Comparison of ENCODE assay signal across 30 cellular contexts in genomic region chr1:157380523-157380922, GRCh38.
DNase-seq lines count a peak whose midpoint lies in the region; ATAC-seq, FAIRE-seq and TF ChIP-seq lines count a peak whose summit lies in the region.
"Had no signal": no experiment of that assay in that cellular context is flagged by ENCODE, and none has a peak within 500 bp of the region (broad histone marks: within the 10 kb centered on the region; RNA-seq: fewer than 3 reads in every experiment).

No MANE protein-coding gene starts in this region.

- H3K27ac ChIP-seq in MM.1S (ENCODE audit: low read length) = no peak overlapping the region
- no peak overlapping the region for H3K27ac ChIP-seq in upper lobe of right lung
- H3K27ac ChIP-seq in heart right ventricle = no peak overlapping the region
- H3K27ac ChIP-seq: A549, C4-2B, SJSA1 had no signal

- no peak overlapping the region for H3K4me3 ChIP-seq in MM.1S (ENCODE audit: low read length)
- no peak overlapping the region for H3K4me3 ChIP-seq in upper lobe of right lung
- H3K4me3 ChIP-seq in heart right ventricle = no peak overlapping the region
- H3K4me3 ChIP-seq: A549, K562, SJSA1 had no signal

- H3K9me2 ChIP-seq in MM.1S (replicated peaks; ENCODE audit: insufficient read depth, low read length) = no peaks in the 10 kb centered on the region

- intact Hi-C loops in upper lobe of right lung (cut with DNase I) (no loop called here), heart right ventricle (cut with DNase I) (no loop called here)

- no peaks in the 10 kb centered on the region for H3K9me3 ChIP-seq in MM.1S (replicated peaks; ENCODE audit: insufficient read depth, low read length)
- no peaks in the 10 kb centered on the region for H3K9me3 ChIP-seq in upper lobe of right lung
- no peaks in the 10 kb centered on the region for H3K9me3 ChIP-seq in heart right ventricle
- H3K9me3 ChIP-seq: A549, SJSA1 had no signal

- TF ChIP-seq CTCF in MM.1S (IDR thresholded peaks at IDR 0.05; ENCODE audit: low read length) (no peak), upper lobe of right lung (IDR thresholded peaks at IDR 0.05) (no peak), HFFc6 (IDR thresholded peaks at IDR 0.05) (no peak), heart right ventricle (IDR thresholded peaks at IDR 0.05) (no peak)

- H3K4me1 Mint-ChIP-seq in immature natural killer cell = peaks cover 40 to 60% of the 10 kb centered on the region in 2 donors
- H3K4me1 Mint-ChIP-seq in HFFc6 (ENCODE audit: low read depth) = peaks cover 15% of the 10 kb centered on the region
- H3K4me1 Mint-ChIP-seq in activated CD4-positive, alpha-beta memory T cell treated with anti-CD3 and anti-CD28 coated beads, Interleukin-2, amount 10 ng/mL, durations not matched to agents 7 days and 5 days = no peaks in the 10 kb centered on the region

- H3F3A ChIP-seq in MM.1S (ENCODE audit: insufficient read depth, low read length) = no peaks in the 10 kb centered on the region

- H3K9ac ChIP-seq in MM.1S (ENCODE audit: low read length) = no peak overlapping the region

- DNase-seq in GM18507 (ENCODE audit: extremely low spot score, insufficient read length, low read depth) = no peak
- peak; percentile 51 for DNase-seq in MM.1S
- peak; percentile 35 to 51 (median 42) for DNase-seq in immature natural killer cell
- no peak for DNase-seq in upper lobe of right lung
- no peak for DNase-seq in HFFc6
- DNase-seq in heart right ventricle = no peak
- DNase-seq in activated CD4-positive, alpha-beta memory T cell treated with anti-CD3 and anti-CD28 coated beads, Interleukin-2, amount 10 ng/mL, durations not matched to agents 7 days and 5 days = no peak
- DNase-seq: CD8-positive, alpha-beta T cell; DMS 273 treated with DMSO at 0.1 percent for 48 hours; DMS79; GF-D8; H7; Kasumi-1; NCI-H1048; NCI-H1417 treated with DMSO at 0.1 percent for 48 hours; NCI-H1694 treated with DMSO at 0.1 percent for 48 hours; NCI-H2081; NCI-H2171; NCI-H226; NCI-H524; NCI-H748 treated with DMSO at 0.1 percent for 48 hours; NK-92 treated with Interleukin-12 subunit alpha and Interleukin-12 subunit beta, amount 100 ng/mL, for 24 hours; PC-3; Right ventricle myocardium superior; T-helper 1 cell had no signal

- POLR2A ChIA-PET in activated CD4-positive, alpha-beta memory T cell treated with anti-CD3 and anti-CD28 coated beads, Interleukin-2, amount 10 ng/mL, durations not matched to agents 7 days and 5 days (lab: Charles Lee) = no interaction called here

- H3K4me1 ChIP-seq in MM.1S (ENCODE audit: low read length) = peaks cover 14% of the 10 kb centered on the region
- no peaks in the 10 kb centered on the region for H3K4me1 ChIP-seq in upper lobe of right lung
- no peaks in the 10 kb centered on the region for H3K4me1 ChIP-seq in heart right ventricle
- H3K4me1 ChIP-seq: A549, SJSA1 had no signal

- 45 to 61% methylated on average over 6 of the region's 6 CpGs for WGBS in heart right ventricle, 2 donors

- H3K9me3 Mint-ChIP-seq in immature natural killer cell (no peaks in the 10 kb centered on the region), HFFc6 (no peaks in the 10 kb centered on the region)
- no peaks in the 10 kb centered on the region for H3K9me3 Mint-ChIP-seq in activated CD4-positive, alpha-beta memory T cell treated with anti-CD3 and anti-CD28 coated beads, Interleukin-2, amount 10 ng/mL, durations not matched to agents 7 days and 5 days
- H3K9me3 Mint-ChIP-seq: CD8-positive, alpha-beta T cell had no signal

- peak overlapping the region; percentile 65 to 82 (median 71) for H3K4me3 Mint-ChIP-seq in immature natural killer cell
- H3K4me3 Mint-ChIP-seq in HFFc6 = no peak overlapping the region
- H3K4me3 Mint-ChIP-seq in activated CD4-positive, alpha-beta memory T cell treated with anti-CD3 and anti-CD28 coated beads, Interleukin-2, amount 10 ng/mL, durations not matched to agents 7 days and 5 days = no peak overlapping the region
- H3K4me3 Mint-ChIP-seq: CD8-positive, alpha-beta T cell had no signal

- FAIRE-seq in GM18507 (lab: Jason Lieb, UNC) = peak; percentile 9
- FAIRE-seq: A549, HepG2, K562 had no signal

- H3K27me3 Mint-ChIP-seq in immature natural killer cell (ENCODE audit: low read depth in 3 of 3) (peaks cover 2 to 6% (median 5%) of the 10 kb centered on the region in 3 donors), HFFc6 (ENCODE audit: insufficient read depth) (peaks cover 24% of the 10 kb centered on the region; the same call in 1 of the 2 replicates)
- peaks cover 30% of the 10 kb centered on the region for H3K27me3 Mint-ChIP-seq in activated CD4-positive, alpha-beta memory T cell treated with anti-CD3 and anti-CD28 coated beads, Interleukin-2, amount 10 ng/mL, durations not matched to agents 7 days and 5 days

- H3K36me3 Mint-ChIP-seq in immature natural killer cell (no peaks in the 10 kb centered on the region), HFFc6 (ENCODE audit: low read depth) (no peaks in the 10 kb centered on the region)
- H3K36me3 Mint-ChIP-seq in activated CD4-positive, alpha-beta memory T cell treated with anti-CD3 and anti-CD28 coated beads, Interleukin-2, amount 10 ng/mL, durations not matched to agents 7 days and 5 days (ENCODE audit: low read depth) = no peaks in the 10 kb centered on the region
- H3K36me3 Mint-ChIP-seq: CD8-positive, alpha-beta T cell had no signal

- H4K20me1 ChIP-seq in MM.1S (ENCODE audit: insufficient read depth, low read length) = no peaks in the 10 kb centered on the region

- H3K79me2 ChIP-seq in MM.1S (ENCODE audit: low read length) = no peaks in the 10 kb centered on the region

- H3K27ac Mint-ChIP-seq in immature natural killer cell = peak overlapping the region; percentile 25 to 87 (median 64)
- H3K27ac Mint-ChIP-seq in HFFc6 = no peak overlapping the region
- H3K27ac Mint-ChIP-seq in activated CD4-positive, alpha-beta memory T cell treated with anti-CD3 and anti-CD28 coated beads, Interleukin-2, amount 10 ng/mL, durations not matched to agents 7 days and 5 days = no peak overlapping the region
- H3K27ac Mint-ChIP-seq: CD8-positive, alpha-beta T cell had no signal

- peak; percentile 8 for ATAC-seq in upper lobe of right lung
- no peak for ATAC-seq in heart right ventricle
- ATAC-seq: CD8-positive, alpha-beta T cell; HepG2; K562; PC-3 had no signal

- H2AFZ ChIP-seq in MM.1S (ENCODE audit: low read length) = no peak overlapping the region

- H3K36me3 ChIP-seq in MM.1S (replicated peaks; ENCODE audit: insufficient read depth, low read length) = no peaks in the 10 kb centered on the region
- no peaks in the 10 kb centered on the region for H3K36me3 ChIP-seq in upper lobe of right lung
- no peaks in the 10 kb centered on the region for H3K36me3 ChIP-seq in heart right ventricle
- H3K36me3 ChIP-seq: SJSA1 had no signal

- peak overlapping the region; percentile 6; the same call in 1 of the 2 replicates for H3K4me2 ChIP-seq in MM.1S (ENCODE audit: low read depth, low read length)
- H3K4me2 ChIP-seq: A549 had no signal

- CTCF ChIA-PET in activated CD4-positive, alpha-beta memory T cell treated with anti-CD3 and anti-CD28 coated beads, Interleukin-2, amount 10 ng/mL, durations not matched to agents 7 days and 5 days (lab: Charles Lee) = interaction anchor here (1.3 kb wide), 1 partner anchor 10 kb away, joined by 6 read pairs; no protein-coding TSS in a partner anchor

- H3K27me3 ChIP-seq in MM.1S (replicated peaks; ENCODE audit: insufficient read depth, low read length) = no peaks in the 10 kb centered on the region
- no peaks in the 10 kb centered on the region for H3K27me3 ChIP-seq in upper lobe of right lung
- H3K27me3 ChIP-seq in heart right ventricle = peaks cover 0 to 69% (median 33%) of the 10 kb centered on the region in 7 donors

Comparison
In these comparisons a context has a peak if more than half of its experiments do, and no peak if none do; other contexts are left out.
1. DNase-seq: peak in MM.1S (single experiment) and immature natural killer cell (3 of 3); none in GM18507 (single experiment), upper lobe of right lung (single experiment), HFFc6 (single experiment), heart right ventricle (0 of 2) and activated CD4-positive, alpha-beta memory T cell treated with anti-CD3 and anti-CD28 coated beads, Interleukin-2, amount 10 ng/mL, durations not matched to agents 7 days and 5 days (single experiment).
2. H3K27ac Mint-ChIP-seq: peak in immature natural killer cell (6 of 6); none in HFFc6 (single experiment) and activated CD4-positive, alpha-beta memory T cell treated with anti-CD3 and anti-CD28 coated beads, Interleukin-2, amount 10 ng/mL, durations not matched to agents 7 days and 5 days (single experiment).
3. H3K4me3 Mint-ChIP-seq: peak in immature natural killer cell (5 of 5); none in HFFc6 (single experiment) and activated CD4-positive, alpha-beta memory T cell treated with anti-CD3 and anti-CD28 coated beads, Interleukin-2, amount 10 ng/mL, durations not matched to agents 7 days and 5 days (single experiment).